In the genomic region with DNA sequence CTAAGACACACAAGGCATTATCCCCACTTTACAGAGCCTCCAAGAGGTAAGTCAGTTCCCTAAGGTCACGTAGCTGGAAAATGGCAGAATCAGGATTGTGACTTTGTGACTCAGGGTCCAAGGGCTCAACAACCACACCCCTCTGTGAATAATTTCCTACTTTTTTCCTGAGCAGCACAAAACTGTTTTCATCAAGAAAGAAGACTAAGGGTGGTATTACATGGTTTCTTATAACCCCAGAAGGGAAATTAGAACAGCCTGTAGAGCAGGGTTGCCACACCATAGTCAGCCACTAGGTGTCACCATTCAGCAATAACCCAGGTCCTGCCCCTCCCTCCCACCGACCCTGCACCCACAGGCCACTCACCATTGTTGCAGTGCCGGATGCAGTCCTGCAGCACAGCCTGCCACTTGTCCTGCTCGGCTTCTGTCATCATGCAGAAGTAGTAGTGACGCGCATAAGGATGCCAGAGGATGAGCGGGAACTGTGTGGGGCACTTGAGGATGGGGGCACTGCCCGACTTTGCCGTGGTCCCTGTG, we compare ENCODE assay signal across 9 cellular contexts.
DNase-seq lines count a peak whose midpoint lies in the region; FAIRE-seq and TF ChIP-seq lines count a peak whose summit lies in the region.
"Had no signal": no experiment of that assay in that cellular context is flagged by ENCODE, and none has a peak within 500 bp of the region (broad histone marks: within the 10 kb centered on the region; RNA-seq: fewer than 3 reads in every experiment).

No MANE protein-coding gene starts in this region.

- no peak overlapping the region for H3K27ac Mint-ChIP-seq in MCF 10A (ENCODE audit: low read depth, unreplicated experiment)

- H3K4me1 Mint-ChIP-seq in MCF 10A (ENCODE audit: insufficient read depth, unreplicated experiment) = peaks cover 29% of the 10 kb centered on the region
- H3K4me1 Mint-ChIP-seq: IgD-negative memory B cell had no signal

- no TSS peak for BruUV-seq in MCF 10A (replicated peaks; lab: Mats Ljungman, UMichigan)

- DNase-seq in GM06990 (ENCODE audit: extremely low read depth, insufficient read length) (no peak), NB4 (ENCODE audit: low read depth) (peak; percentile 67), MCF 10A (ENCODE audit: unreplicated experiment) (no peak), osteoblast (ENCODE audit: insufficient read length, low spot score, missing footprints) (peak; percentile 77), frontal cortex (ENCODE audit: low spot score in 2 of 2) (no peak), cerebellum (ENCODE audit: low spot score) (no peak), superior temporal gyrus (ENCODE audit: extremely low spot score) (no peak), AML-193 (lab: John Stamatoyannopoulos, UW) (no peak)

- H3K79me2 ChIP-seq in osteoblast (ENCODE audit: insufficient read depth, low read length) = peaks cover 63% of the 10 kb centered on the region

- peaks cover 99% of the 10 kb centered on the region for H3K36me3 Mint-ChIP-seq in MCF 10A (ENCODE audit: insufficient read depth, unreplicated experiment)
- H3K36me3 Mint-ChIP-seq: IgD-negative memory B cell had no signal

- TF ChIP-seq POLR2A in NB4 (IDR thresholded peaks at IDR 0.05; ENCODE audit: extremely low read depth, insufficient read length) = no peak

- TF ChIP-seq CTCF in GM06990 (IDR thresholded peaks at IDR 0.05; ENCODE audit: insufficient read depth, low read length, poor library complexity, severe bottlenecking) = peak; percentile 34
- TF ChIP-seq CTCF in NB4 (IDR thresholded peaks at IDR 0.05; ENCODE audit: low read depth, low read length) = peak; percentile 56
- TF ChIP-seq CTCF in MCF 10A (IDR thresholded peaks at IDR 0.05; ENCODE audit: unreplicated experiment) = peak; percentile 64
- peak; percentile 66 for TF ChIP-seq CTCF in osteoblast (IDR thresholded peaks at IDR 0.05; ENCODE audit: extremely low read depth, low read depth, low read length)

- POLR2A ChIA-PET in MCF 10A (lab: Yijun Ruan, JAX) = interaction anchor here (1.0 kb wide), 1 partner anchor 72 kb away, joined by 3 read pairs; a partner anchor contains a TSS

- no peaks in the 10 kb centered on the region for H3K9me3 ChIP-seq in osteoblast (ENCODE audit: low read depth, low read length)

- H3K4me2 ChIP-seq in osteoblast (ENCODE audit: insufficient read depth, low read length) = no peak overlapping the region

- no peak overlapping the region for H3K4me3 Mint-ChIP-seq in MCF 10A (ENCODE audit: unreplicated experiment)
- H3K4me3 Mint-ChIP-seq: IgD-negative memory B cell had no signal

- H2AFZ ChIP-seq in osteoblast (ENCODE audit: low read length) = no peak overlapping the region

- no peaks in the 10 kb centered on the region for H3K9me3 Mint-ChIP-seq in MCF 10A (ENCODE audit: unreplicated experiment)

- H3K4me1 ChIP-seq in osteoblast (ENCODE audit: insufficient read depth, low read length) = peaks cover 69% of the 10 kb centered on the region

- peaks cover 4% of the 10 kb centered on the region for H4K20me1 ChIP-seq in osteoblast (ENCODE audit: insufficient read depth, low read length)

- H3K36me3 ChIP-seq in GM06990 (ENCODE audit: control insufficient read depth, insufficient read depth, low read length) = no peaks in the 10 kb centered on the region
- peaks cover 69% of the 10 kb centered on the region for H3K36me3 ChIP-seq in osteoblast (ENCODE audit: insufficient read depth, low read length)

- no peaks in the 10 kb centered on the region for H3K27me3 Mint-ChIP-seq in MCF 10A (ENCODE audit: insufficient read depth, unreplicated experiment)

- FAIRE-seq in frontal cortex (lab: Jason Lieb, UNC) = no peak

- CTCF ChIA-PET in MCF 10A (lab: Yijun Ruan, JAX) = interaction anchor here (0.6 kb wide), 1 partner anchor 668 kb away, joined by 3 read pairs; a partner anchor contains a TSS

- H3K27ac ChIP-seq in osteoblast (ENCODE audit: low read depth, low read length) = peak overlapping the region; percentile 83

- H3K4me3 ChIP-seq in GM06990 (replicated peaks; ENCODE audit: low read depth, low read length) (no peak overlapping the region), NB4 (ENCODE audit: low read depth, low read length) (no peak overlapping the region), osteoblast (ENCODE audit: insufficient read depth, low read length) (no peak overlapping the region)

- no peaks in the 10 kb centered on the region for H3K27me3 ChIP-seq in GM06990 (replicated peaks; ENCODE audit: control insufficient read depth, insufficient read depth, low read length)
- H3K27me3 ChIP-seq in osteoblast (ENCODE audit: insufficient read depth, low read length) = no peaks in the 10 kb centered on the region

- intact Hi-C loops in MCF 10A (cut with micrococcal nuclease) = loop anchor here (2.0 kb wide), 1 partner anchor 33 kb away; no protein-coding TSS in a partner anchor

Comparison
In these comparisons a context has a peak if more than half of its experiments do, and no peak if none do; other contexts are left out.
1. DNase-seq: peak in NB4 (single experiment) and osteoblast (single experiment); none in GM06990 (single experiment), MCF 10A (single experiment), frontal cortex (0 of 2), cerebellum (single experiment), superior temporal gyrus (single experiment) and AML-193 (0 of 2).
2. Peak in every context shown above with its lines, with median percentiles within 50 percentile points of each other: CTCF ChIP-seq.